In genomic region chr12:4829793-4830162, GRCh38 we compare ENCODE assay signal across 10 cellular contexts.
A peak's percentile ranks its signal among the peaks of the same experiment; 100 is the strongest.
DNase-seq lines count a peak whose midpoint lies in the region; ATAC-seq and TF ChIP-seq lines count a peak whose summit lies in the region.
"Had no signal": no experiment of that assay in that cellular context is flagged by ENCODE, and none has a peak within 500 bp of the region (broad histone marks: within the 10 kb centered on the region; RNA-seq: fewer than 3 reads in every experiment).

No MANE protein-coding gene starts in this region.

- in situ Hi-C loops in GM23248 (cut with MboI) = no loop called here

- H3K4me3 ChIP-seq in dorsolateral prefrontal cortex (no peak overlapping the region), GM23248 (no peak overlapping the region)

- no peaks in the 10 kb centered on the region for H4K20me1 ChIP-seq in GM23248 (ENCODE audit: insufficient read depth)

- H3K27me3 Mint-ChIP-seq in activated naive CD4-positive, alpha-beta T cell treated with anti-CD3 and anti-CD28 coated beads for 36 hours (ENCODE audit: low read depth) = no peaks in the 10 kb centered on the region
- no peaks in the 10 kb centered on the region for H3K27me3 Mint-ChIP-seq in stimulated activated naive B cell treated with anti-CD40 and anti-IgM and Interleukin-4, amounts not matched to agents 10 μg/mL and 1 μg/mL and 100 μg/mL, for 72 hours

- no peak for TF ChIP-seq CTCF in dorsolateral prefrontal cortex (IDR thresholded peaks at IDR 0.05 in 54 of 56, conservative IDR thresholded peaks at IDR 0.05 in 2 of 56; ENCODE audit: low read depth in 1 of 56, partially characterized antibody in 56 of 56)

- H3K27me3 ChIP-seq in dorsolateral prefrontal cortex (peaks cover 0 to 2% (median 0%) of the 10 kb centered on the region in 45 donors), GM23248 (replicated peaks; ENCODE audit: insufficient read depth) (peaks cover 3% of the 10 kb centered on the region)

- no peak overlapping the region for H3K9ac ChIP-seq in GM23248

- WGBS in GM23248 (ENCODE audit: low coverage in 1 of 2, low lambda C conversion rate in 2 of 2, missing lambda C conversion rate in 2 of 2), 2 experiments = 62 to 68% methylated on average over 6 of the region's 6 CpGs

- H3K27ac ChIP-seq in dorsolateral prefrontal cortex (no peak overlapping the region), GM23248 (no peak overlapping the region)

- H3K4me1 Mint-ChIP-seq in activated naive CD4-positive, alpha-beta T cell treated with anti-CD3 and anti-CD28 coated beads for 36 hours (ENCODE audit: low read depth) = peaks cover 57% of the 10 kb centered on the region
- H3K4me1 Mint-ChIP-seq in stimulated activated naive B cell treated with anti-CD40 and anti-IgM and Interleukin-4, amounts not matched to agents 10 μg/mL and 1 μg/mL and 100 μg/mL, for 72 hours = peaks cover 63 to 80% of the 10 kb centered on the region in 2 donors

- H2AFZ ChIP-seq in GM23248 = no peak overlapping the region

- H3K4me2 ChIP-seq in GM23248 (ENCODE audit: unreplicated experiment) = no peak overlapping the region

- H3K79me2 ChIP-seq in GM23248 (ENCODE audit: insufficient read depth) = no peaks in the 10 kb centered on the region

- H3K4me1 ChIP-seq in GM23248 (ENCODE audit: insufficient read depth) = peaks cover under 1% of the 10 kb centered on the region; the same call in 1 of the 2 replicates

- peaks cover 8% of the 10 kb centered on the region for H3K9me3 Mint-ChIP-seq in activated naive CD4-positive, alpha-beta T cell treated with anti-CD3 and anti-CD28 coated beads for 36 hours
- peaks cover 2 to 4% of the 10 kb centered on the region in 2 donors for H3K9me3 Mint-ChIP-seq in stimulated activated naive B cell treated with anti-CD40 and anti-IgM and Interleukin-4, amounts not matched to agents 10 μg/mL and 1 μg/mL and 100 μg/mL, for 72 hours
- H3K9me3 Mint-ChIP-seq: neural crest cell had no signal

- ATAC-seq in HG02943 (IDR thresholded peaks at IDR 0.05; ENCODE audit: low read depth, unreplicated experiment) (peak; percentile 14), HG03097 (IDR thresholded peaks at IDR 0.05; ENCODE audit: low FRiP score, unreplicated experiment) (no peak)
- peak; percentile 32 to 43 for ATAC-seq in stimulated activated naive B cell treated with anti-CD40 and anti-IgM and Interleukin-4, amounts not matched to agents 10 μg/mL and 1 μg/mL and 100 μg/mL, for 72 hours (replicated peaks)

- no peaks in the 10 kb centered on the region for H3K9me3 ChIP-seq in GM23248 (ENCODE audit: low read depth)

- H3K36me3 ChIP-seq in GM23248 (ENCODE audit: low read depth) = no peaks in the 10 kb centered on the region

- peak overlapping the region; percentile 87 for H3K27ac Mint-ChIP-seq in activated naive CD4-positive, alpha-beta T cell treated with anti-CD3 and anti-CD28 coated beads for 36 hours
- peak overlapping the region; percentile 94 for H3K27ac Mint-ChIP-seq in stimulated activated naive B cell treated with anti-CD40 and anti-IgM and Interleukin-4, amounts not matched to agents 10 μg/mL and 1 μg/mL and 100 μg/mL, for 72 hours

- CTCF ChIA-PET in activated naive CD4-positive, alpha-beta T cell treated with anti-CD3 and anti-CD28 coated beads for 36 hours (lab: Charles Lee) = interaction anchor here (0.6 to 1.3 kb wide), 3 partner anchors 11 to 1269 kb away, joined by 3 to 6 read pairs (median 5); no protein-coding TSS in a partner anchor

- H3K9me2 ChIP-seq in GM23248 (ENCODE audit: insufficient read depth) = no peaks in the 10 kb centered on the region

- peaks cover 2% of the 10 kb centered on the region; the same call in 1 of the 2 replicates for H3F3A ChIP-seq in GM23248 (ENCODE audit: insufficient read depth)

- H3K36me3 Mint-ChIP-seq in activated naive CD4-positive, alpha-beta T cell treated with anti-CD3 and anti-CD28 coated beads for 36 hours (ENCODE audit: low read depth) = no peaks in the 10 kb centered on the region
- peaks cover 4 to 7% of the 10 kb centered on the region in 2 donors for H3K36me3 Mint-ChIP-seq in stimulated activated naive B cell treated with anti-CD40 and anti-IgM and Interleukin-4, amounts not matched to agents 10 μg/mL and 1 μg/mL and 100 μg/mL, for 72 hours

- intact Hi-C loops in activated naive CD4-positive, alpha-beta T cell treated with anti-CD3 and anti-CD28 coated beads for 36 hours (cut with micrococcal nuclease) = loop anchor here (1.0 to 10.0 kb wide), 4 partner anchors 22 to 955 kb away; partner anchors contain the start of genes AKAP3, NDUFA9 and PARP11
- intact Hi-C loops in dorsolateral prefrontal cortex (cut with DNase I) = no loop called here

- peak; percentile 27 for DNase-seq in activated naive CD4-positive, alpha-beta T cell treated with anti-CD3 and anti-CD28 coated beads for 36 hours
- DNase-seq in activated naive CD4-positive, alpha-beta T cell (lab: John Stamatoyannopoulos, UW) = no peak
- peak; percentile 81 for DNase-seq in NCI-H345 (lab: John Stamatoyannopoulos, UW)
- no peak for DNase-seq in stimulated activated naive B cell treated with anti-CD40 and anti-IgM and Interleukin-4, amounts not matched to agents 10 μg/mL and 1 μg/mL and 100 μg/mL, for 72 hours
- no peak for DNase-seq in dorsolateral prefrontal cortex
- no peak for DNase-seq in GM23248
- DNase-seq: SHP77 had no signal

- H3K4me3 Mint-ChIP-seq in activated naive CD4-positive, alpha-beta T cell treated with anti-CD3 and anti-CD28 coated beads for 36 hours = peak overlapping the region; percentile 64
- peak overlapping the region; percentile 77 to 83 for H3K4me3 Mint-ChIP-seq in stimulated activated naive B cell treated with anti-CD40 and anti-IgM and Interleukin-4, amounts not matched to agents 10 μg/mL and 1 μg/mL and 100 μg/mL, for 72 hours
- H3K4me3 Mint-ChIP-seq: neural crest cell had no signal

Comparison
In these comparisons a context has a peak if more than half of its experiments do, and no peak if none do; other contexts are left out.
1. DNase-seq: peak in activated naive CD4-positive, alpha-beta T cell treated with anti-CD3 and anti-CD28 coated beads for 36 hours (single experiment) and NCI-H345 (single experiment); none in activated naive CD4-positive, alpha-beta T cell (0 of 4), stimulated activated naive B cell treated with anti-CD40 and anti-IgM and Interleukin-4, amounts not matched to agents 10 μg/mL and 1 μg/mL and 100 μg/mL, for 72 hours (single experiment), dorsolateral prefrontal cortex (0 of 10) and GM23248 (single experiment).